In the genomic region with DNA sequence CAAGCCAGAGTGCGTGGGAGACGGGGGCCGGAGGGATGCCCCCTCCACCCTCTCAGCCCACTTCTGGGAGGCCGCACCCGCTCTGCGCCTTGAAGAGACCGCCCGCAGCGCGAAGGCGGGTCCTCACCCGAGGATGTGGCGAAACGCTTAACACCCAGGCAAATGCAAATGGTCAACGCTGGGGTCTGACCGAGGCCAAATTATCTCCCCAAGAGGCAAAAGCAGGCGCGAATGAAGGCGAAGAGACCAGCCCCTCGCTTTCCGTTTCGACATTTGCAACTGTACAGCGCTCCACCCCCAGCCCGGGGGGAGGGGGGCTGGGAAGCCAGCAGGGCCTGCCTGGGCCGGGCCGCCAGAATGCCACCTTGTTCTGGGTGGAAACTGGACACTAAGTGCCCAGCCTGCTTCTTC, we compare ENCODE assay signal across 7 cellular contexts.
DNase-seq lines count a peak whose midpoint lies in the region; TF ChIP-seq lines count a peak whose summit lies in the region.

No MANE protein-coding gene starts in this region.

- no peak overlapping the region for H3K4ac ChIP-seq in H9 (ENCODE audit: low read depth, low read length)

- no peaks in the 10 kb centered on the region for H4K20me1 ChIP-seq in H9 (ENCODE audit: control insufficient read depth, insufficient read depth, insufficient read length)

- no peak overlapping the region for H3T11ph ChIP-seq in H9 (ENCODE audit: low read length)

- H3K56ac ChIP-seq in H9 (ENCODE audit: insufficient read length, low read depth, low read length), result no peak overlapping the region

- H3K27me3 ChIP-seq in H9 (ENCODE audit: insufficient read depth, low read length) (peaks cover 17% of the 10 kb centered on the region), iPS-15b (ENCODE audit: control insufficient read depth, insufficient read depth, low read length) (peaks cover 48% of the 10 kb centered on the region), skeletal muscle satellite cell (ENCODE audit: control insufficient read depth, insufficient read depth, low read length) (peaks cover 34% of the 10 kb centered on the region)

- no peaks in the 10 kb centered on the region; a peak in 2 of 7 replicates for H3K36me3 Mint-ChIP-seq in H9 (ENCODE audit: insufficient read depth in 1 of 3, low read depth in 3 of 3)
- no peaks in the 10 kb centered on the region for H3K36me3 Mint-ChIP-seq in activated T-helper 1 cell treated with anti-CD3 and anti-CD28 coated beads, Interleukin-12 subunit alpha, Interleukin-12 subunit beta, Interleukin-2, Interleukin-4 antibody, amounts not matched to agents 30 ng/mL and 10 ng/mL and 1 ng/mL, durations not matched to agents 14 hours and 24 hours and 36 hours (ENCODE audit: low read depth)

- H2AFZ ChIP-seq in H9 (ENCODE audit: low read length), result no peak overlapping the region

- H3K18ac ChIP-seq in H9 (ENCODE audit: insufficient read length, low read depth, low read length), result no peak overlapping the region

- no peak overlapping the region for H2BK15ac ChIP-seq in H9 (ENCODE audit: low read depth, low read length)

- H3K4me2 ChIP-seq in H9 (ENCODE audit: insufficient read depth, insufficient read length, low read length), result peak overlapping the region; percentile 75
- H3K4me2 ChIP-seq in skeletal muscle satellite cell (ENCODE audit: low read length), result peak overlapping the region; percentile 73

- no peaks in the 10 kb centered on the region for H3K36me3 ChIP-seq in iPS-15b (ENCODE audit: control insufficient read depth, insufficient read depth, low read length)
- no peaks in the 10 kb centered on the region for H3K36me3 ChIP-seq in skeletal muscle satellite cell (ENCODE audit: insufficient read depth, low read length)

- H3K4me3 ChIP-seq in iPS-15b (ENCODE audit: low read depth, low read length) (peak overlapping the region; percentile 71), skeletal muscle satellite cell (ENCODE audit: low read length) (peak overlapping the region; percentile 67)

- no peak overlapping the region for H2BK20ac ChIP-seq in H9 (ENCODE audit: low read depth, low read length, poor library complexity, severe bottlenecking)

- no peaks in the 10 kb centered on the region for H3K79me1 ChIP-seq in H9 (ENCODE audit: insufficient read depth, low read depth, low read length, poor library complexity, severe bottlenecking)

- H3K23ac ChIP-seq in H9 (ENCODE audit: insufficient read length, low read depth, low read length), result no peak overlapping the region

- peaks cover 32 to 59% of the 10 kb centered on the region in 2 experiments for H3K4me1 Mint-ChIP-seq in H9
- H3K4me1 Mint-ChIP-seq in activated T-helper 1 cell treated with anti-CD3 and anti-CD28 coated beads, Interleukin-12 subunit alpha, Interleukin-12 subunit beta, Interleukin-2, Interleukin-4 antibody, amounts not matched to agents 30 ng/mL and 10 ng/mL and 1 ng/mL, durations not matched to agents 14 hours and 24 hours and 36 hours (ENCODE audit: low read depth), result no peaks in the 10 kb centered on the region

- peaks cover 37% of the 10 kb centered on the region for H3K23me2 ChIP-seq in H9 (ENCODE audit: insufficient read length, low read depth, low read length, poor library complexity, severe bottlenecking)

- H3K4me1 ChIP-seq in H9 (ENCODE audit: insufficient read depth, low read length) (peaks cover 6% of the 10 kb centered on the region; the same call in 1 of the 2 replicates), iPS-15b (ENCODE audit: control insufficient read depth, insufficient read depth, low read length) (peaks cover 27% of the 10 kb centered on the region), skeletal muscle satellite cell (ENCODE audit: control insufficient read depth, insufficient read depth, low read length) (no peaks in the 10 kb centered on the region)

- H2BK12ac ChIP-seq in H9 (ENCODE audit: insufficient read length, low read depth, low read length), result no peak overlapping the region

- peak; percentile 49 for DNase-seq in H9
- no peak for DNase-seq in activated T-helper 1 cell treated with anti-CD3 and anti-CD28 coated beads, Interleukin-12 subunit alpha, Interleukin-12 subunit beta, Interleukin-2, Interleukin-4 antibody, amounts not matched to agents 30 ng/mL and 10 ng/mL and 1 ng/mL, durations not matched to agents 14 hours and 24 hours and 36 hours (ENCODE audit: low spot score)
- no peak for DNase-seq in NCI-H187 treated with DMSO at 0.1 percent for 48 hours (lab: John Stamatoyannopoulos, UW)
- no peak for DNase-seq in NCI-H774 (lab: John Stamatoyannopoulos, UW)
- no peak for DNase-seq in HCEC 1CT

- WGBS in H9 (ENCODE audit: extremely low coverage, insufficient read length, low lambda C conversion rate), result no CpG with 5 or more reads among the region's 26 CpGs

- peak overlapping the region; percentile 56 to 84 for H3K4me3 Mint-ChIP-seq in H9
- H3K4me3 Mint-ChIP-seq in activated T-helper 1 cell treated with anti-CD3 and anti-CD28 coated beads, Interleukin-12 subunit alpha, Interleukin-12 subunit beta, Interleukin-2, Interleukin-4 antibody, amounts not matched to agents 30 ng/mL and 10 ng/mL and 1 ng/mL, durations not matched to agents 14 hours and 24 hours and 36 hours, result peak overlapping the region; percentile 64

- H3K9me3 Mint-ChIP-seq in H9, result peaks cover 0 to 53% of the 10 kb centered on the region in 2 experiments; a peak in 2 of 5 replicates
- H3K9me3 Mint-ChIP-seq in activated T-helper 1 cell treated with anti-CD3 and anti-CD28 coated beads, Interleukin-12 subunit alpha, Interleukin-12 subunit beta, Interleukin-2, Interleukin-4 antibody, amounts not matched to agents 30 ng/mL and 10 ng/mL and 1 ng/mL, durations not matched to agents 14 hours and 24 hours and 36 hours, result no peaks in the 10 kb centered on the region

- no peak overlapping the region for H3K14ac ChIP-seq in H9 (ENCODE audit: insufficient read depth, low read length)

- H4K5ac ChIP-seq in H9 (ENCODE audit: insufficient read length, low read depth, low read length), result no peak overlapping the region

- H3K9me3 ChIP-seq in H9 (ENCODE audit: control insufficient read depth, low read depth, low read length) (no peaks in the 10 kb centered on the region), iPS-15b (ENCODE audit: control insufficient read depth, insufficient read depth, low read length) (no peaks in the 10 kb centered on the region), skeletal muscle satellite cell (replicated peaks; ENCODE audit: low read length) (peaks cover 3% of the 10 kb centered on the region)

- intact Hi-C loops in activated T-helper 1 cell treated with anti-CD3 and anti-CD28 coated beads, Interleukin-12 subunit alpha, Interleukin-12 subunit beta, Interleukin-2, Interleukin-4 antibody, amounts not matched to agents 30 ng/mL and 10 ng/mL and 1 ng/mL, durations not matched to agents 14 hours and 24 hours and 36 hours (cut with micrococcal nuclease), result loop anchor here (5.0 to 10.0 kb wide), 3 partner anchors 119 to 473 kb away; partner anchors contain the start of gene GPR101

- no peaks in the 10 kb centered on the region for H3K79me2 ChIP-seq in H9 (ENCODE audit: insufficient read depth, low read length)

- TF ChIP-seq CTCF in H9 (conservative IDR thresholded peaks at IDR 0.05), result no peak

- H2BK120ac ChIP-seq in H9 (ENCODE audit: low read depth, low read length, poor library complexity, severe bottlenecking), result no peak overlapping the region

- H4K91ac ChIP-seq in H9 (ENCODE audit: insufficient read length, low read depth, low read length), result no peak overlapping the region

- no peak overlapping the region for H3K27ac ChIP-seq in H9 (ENCODE audit: insufficient read length, low read depth, low read length)

- H2BK5ac ChIP-seq in H9 (ENCODE audit: insufficient read length, low read length), result no peak overlapping the region

- H2AK5ac ChIP-seq in H9 (ENCODE audit: insufficient read length, low read length), result no peak overlapping the region

- H3K9ac ChIP-seq in H9 (ENCODE audit: extremely low read depth, insufficient read length, low read length), result no peak overlapping the region
- H3K9ac ChIP-seq in iPS-15b (ENCODE audit: low read depth, low read length), result no peak overlapping the region
- no peak overlapping the region for H3K9ac ChIP-seq in skeletal muscle satellite cell (ENCODE audit: low read depth, low read length)

- no peak overlapping the region; a peak in 1 of 7 replicates for H3K27ac Mint-ChIP-seq in H9
- H3K27ac Mint-ChIP-seq in activated T-helper 1 cell treated with anti-CD3 and anti-CD28 coated beads, Interleukin-12 subunit alpha, Interleukin-12 subunit beta, Interleukin-2, Interleukin-4 antibody, amounts not matched to agents 30 ng/mL and 10 ng/mL and 1 ng/mL, durations not matched to agents 14 hours and 24 hours and 36 hours, result no peak overlapping the region

- H3K27me3 Mint-ChIP-seq in H9 (ENCODE audit: low read depth), result peaks cover 78% of the 10 kb centered on the region
- H3K27me3 Mint-ChIP-seq in activated T-helper 1 cell treated with anti-CD3 and anti-CD28 coated beads, Interleukin-12 subunit alpha, Interleukin-12 subunit beta, Interleukin-2, Interleukin-4 antibody, amounts not matched to agents 30 ng/mL and 10 ng/mL and 1 ng/mL, durations not matched to agents 14 hours and 24 hours and 36 hours (ENCODE audit: insufficient read depth), result peaks cover 56% of the 10 kb centered on the region

- H4K8ac ChIP-seq in H9 (replicated peaks; ENCODE audit: insufficient read length, low read depth, low read length), result no peak overlapping the region
